23 cellular contexts compared by ENCODE assay signal in the genomic region with DNA sequence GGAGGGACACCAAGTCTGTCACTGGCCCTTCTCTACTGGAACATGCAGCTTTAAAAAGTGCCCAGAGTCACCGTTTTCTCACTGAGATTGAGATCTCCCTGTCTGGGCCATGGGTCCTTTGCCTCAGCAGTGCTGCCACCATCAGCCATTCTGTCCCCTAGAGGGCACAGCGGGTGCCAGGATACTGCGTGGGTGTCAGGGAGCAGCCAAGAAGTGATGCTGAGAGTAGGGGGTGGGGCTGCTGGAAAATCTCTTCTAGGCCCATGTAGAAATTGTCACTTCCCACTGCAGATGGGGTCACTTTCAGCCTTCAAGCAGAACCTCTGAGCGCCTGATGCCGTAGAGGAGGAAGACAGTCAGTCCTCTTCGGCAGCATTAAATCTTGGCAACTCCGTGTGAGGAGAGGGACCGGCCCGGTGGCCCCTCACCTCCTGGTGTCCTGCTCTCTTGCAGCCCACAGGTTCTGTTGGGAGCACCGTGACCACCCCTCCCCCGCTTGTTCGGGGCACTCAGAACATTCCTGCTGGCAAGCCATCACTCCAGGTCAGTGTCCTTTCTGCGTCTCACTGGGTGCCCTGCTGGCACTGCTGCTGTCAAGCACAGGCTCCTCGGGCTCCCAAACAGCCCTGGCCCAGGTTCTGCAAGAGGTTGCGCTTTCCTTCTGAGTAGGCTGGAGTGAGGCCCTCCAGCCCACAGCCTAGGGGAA. TPM values are rescaled to one million over a fixed set of nuclear protein-coding genes. Genes with fewer than 3 reads are reported as not detected.
DNase-seq lines count a peak whose midpoint lies in the region; ATAC-seq and TF ChIP-seq lines count a peak whose summit lies in the region.
"Had no signal": no experiment of that assay in that cellular context is flagged by ENCODE, and none has a peak within 500 bp of the region (broad histone marks: within the 10 kb centered on the region; RNA-seq: fewer than 3 reads in every experiment).

No MANE protein-coding gene starts in this region.

- TF ChIP-seq CTCF in LNCAP (IDR thresholded peaks at IDR 0.05) (0 out of 2 replicates have a peak, but pooled peaks have one; percentile 11), spleen (IDR thresholded peaks at IDR 0.05 in 8 of 11, conservative IDR thresholded peaks at IDR 0.05 in 3 of 11) (no peak)

- no peak for ATAC-seq in HG02885 (IDR thresholded peaks at IDR 0.05; ENCODE audit: poor library complexity, unreplicated experiment)
- ATAC-seq: A549; activated CD8-positive, alpha-beta T cell treated with anti-CD3 and anti-CD28 coated beads for 36 hours; heart left ventricle; left cardiac atrium had no signal

- intact Hi-C loops in spleen (cut with DNase I; ENCODE audit: low total_unique reads), result loop anchor here (5.0 kb wide), 1 partner anchor 127 kb away; no protein-coding TSS in a partner anchor

- no peak for TF ChIP-seq POLR2A in spleen (IDR thresholded peaks at IDR 0.05)

- H3K36me3 ChIP-seq in spleen, result peaks cover 0 to 84% (median 66%) of the 10 kb centered on the region in 6 donors

- H3K27ac ChIP-seq in cingulate gyrus (ENCODE audit: low read depth, low read length), result peak overlapping the region; percentile 41
- peak overlapping the region in 1 of 8 donors; percentile 4 for H3K27ac ChIP-seq in spleen
- H3K27ac ChIP-seq: A549, heart left ventricle, skin epidermis had no signal

- H3K4me3 ChIP-seq in spleen, result no peak overlapping the region
- H3K4me3 ChIP-seq: A549, heart left ventricle, skin epidermis had no signal

- H3K9me3 ChIP-seq in spleen, result no peaks in the 10 kb centered on the region
- H3K9me3 ChIP-seq: A549, heart left ventricle had no signal

- peaks cover 17 to 55% (median 21%) of the 10 kb centered on the region in 6 donors for H3K4me1 ChIP-seq in spleen

- 90 to 95% (median 91%) methylated on average over 13 to 15 of the region's 15 CpGs for WGBS in spleen, 5 donors

- no peaks in the 10 kb centered on the region for H3K27me3 ChIP-seq in spleen (replicated peaks in 1 of 7)
- H3K27me3 ChIP-seq: heart left ventricle had no signal

- DNase-seq in activated effector memory CD4-positive, alpha-beta T cell treated with anti-CD3 and anti-CD28 coated beads, Interleukin-2, amount 50 U/mL, for 16 hours, result peak; percentile 63
- no peak for DNase-seq in activated effector memory CD4-positive, alpha-beta T cell treated with Interleukin-2 at 50 U/mL for 16 hours
- peak; percentile 58 for DNase-seq in spleen
- DNase-seq in NCI-H524 (lab: John Stamatoyannopoulos, UW), result no peak
- no peak for DNase-seq in foreskin melanocyte
- DNase-seq: activated B cell treated with CpG ODN at 0.5 μM for 24 hours; activated CD8-positive, alpha-beta T cell treated with anti-CD3 and anti-CD28 coated beads for 36 hours; activated naive CD4-positive, alpha-beta T cell treated with Interleukin-2 at 50 U/mL for 16 hours; heart left ventricle; left cardiac atrium; mesendoderm; naive B cell; NCI-H1092 treated with DMSO at 0.1 percent for 48 hours; NCI-H1930; NCI-H774; stimulated activated CD4-positive, alpha-beta T cell treated with anti-CD3 and anti-CD28 coated beads, Interleukin-1b, Interleukin-23, amount 100 ng/mL, for 48 hours; T-helper 9 cell had no signal

RNA-seq across cellular contexts. Expression of gene TSSK6, which starts 21.4 kb away (rescaled TPM):
- total RNA-seq in spleen, result 1 to 10 TPM; 2.3 to 5.6 (median 3.7) TPM
- polyA plus RNA-seq in spleen, result 1 to 10 TPM; 1.7 to 3.3 (median 2.4) TPM

RNA-seq across cellular contexts. Expression of gene NDUFA13, which starts 22.0 kb away (rescaled TPM):
- total RNA-seq in spleen, result 100 to 1,000 TPM in 4 of 7 donors, 10 to 100 TPM in 3; 24.0 to 216 (median 182) TPM
- 100 to 1,000 TPM; 203 to 224 (median 204) TPM for polyA plus RNA-seq in spleen

RNA-seq across cellular contexts. Expression of gene YJEFN3, which starts 34.7 kb away (rescaled TPM):
- 1 to 10 TPM; 1.3 to 4.8 (median 3.2) TPM for total RNA-seq in spleen
- 10 to 100 TPM; 10.4 to 22.7 (median 13.0) TPM for polyA plus RNA-seq in spleen

RNA-seq across cellular contexts. Expression of gene CILP2, which starts 44.1 kb away (rescaled TPM):
- 1 to 10 TPM in 1 of 7 donors, under 1 TPM in 5, not detected in 1; 0.36 to 1.3 (median 0.61) TPM for total RNA-seq in spleen
- polyA plus RNA-seq in spleen, result under 1 TPM; 0.15 to 0.38 (median 0.35) TPM
- total RNA-seq: endothelial cell of umbilical vein had no signal

Comparison
In these comparisons a context has a peak if more than half of its experiments do, and no peak if none do; other contexts are left out.
1. DNase-seq: peak in activated effector memory CD4-positive, alpha-beta T cell treated with anti-CD3 and anti-CD28 coated beads, Interleukin-2, amount 50 U/mL, for 16 hours (single experiment) and spleen (single experiment); none in activated effector memory CD4-positive, alpha-beta T cell treated with Interleukin-2 at 50 U/mL for 16 hours (single experiment), NCI-H524 (0 of 2) and foreskin melanocyte (single experiment).